In genomic region chr4:35358001-35358584, GRCh38 we compare ENCODE assay signal across 21 cellular contexts.
DNase-seq lines count a peak whose midpoint lies in the region; ATAC-seq and TF ChIP-seq lines count a peak whose summit lies in the region.
"Had no signal": no experiment of that assay in that cellular context is flagged by ENCODE, and none has a peak within 500 bp of the region (broad histone marks: within the 10 kb centered on the region; RNA-seq: fewer than 3 reads in every experiment).

No MANE protein-coding gene starts in this region.

- no peaks in the 10 kb centered on the region for H4K20me1 ChIP-seq in mammary epithelial cell (ENCODE audit: insufficient read depth, low read length)

- peak overlapping the region; percentile 45; the same call in 1 of the 2 replicates for H3K27ac ChIP-seq in HUES6 (ENCODE audit: low read depth, low read length)
- no peak overlapping the region for H3K27ac ChIP-seq in mammary epithelial cell (ENCODE audit: insufficient read depth, low read depth, low read length)
- H3K27ac ChIP-seq: coronary artery, ovary had no signal

- DNase-seq in BE2C (no peak), mammary epithelial cell (peak; percentile 0), kidney tubule cell (ENCODE audit: low spot score) (peak; percentile 29), HFFc6 (no peak)
- DNase-seq in natural killer cell treated with Interleukin-12 subunit alpha and Interleukin-12 subunit beta and Interleukin-15 and Interleukin-18, amount 100 ng/mL, for 72 hours (ENCODE audit: low spot score): no peak
- no peak for DNase-seq in activated CD8-positive, alpha-beta memory T cell treated with anti-CD3 and anti-CD28 coated beads, Interleukin-2, amount 50 U/mL, for 4 hours
- DNase-seq: activated CD4-positive, alpha-beta T cell treated with anti-CD3 and anti-CD28 coated beads for 36 hours; activated CD8-positive, alpha-beta memory T cell treated with anti-CD3 and anti-CD28 coated beads, Interleukin-2, amount 10 ng/mL, durations not matched to agents 7 days and 5 days; C1 segment of cervical spinal cord; hypothalamus; naive thymus-derived CD4-positive, alpha-beta T cell; NCI-H1436 treated with DMSO at 0.1 percent for 48 hours; NCI-H2171; NCI-H526 treated with DMSO at 0.1 percent for 48 hours; ovary had no signal

- H3K36me3 ChIP-seq in BE2C (no peaks in the 10 kb centered on the region), HUES6 (ENCODE audit: control insufficient read depth, insufficient read depth, low read length) (no peaks in the 10 kb centered on the region), mammary epithelial cell (ENCODE audit: insufficient read depth, low read length) (no peaks in the 10 kb centered on the region)
- H3K36me3 ChIP-seq: ovary had no signal

- H3K9me3 ChIP-seq in BE2C (no peaks in the 10 kb centered on the region; the same call in 1 of the 2 replicates), HUES6 (ENCODE audit: control insufficient read depth, insufficient read depth, low read depth, low read length) (0 out of 2 replicates have a peak, but pooled peaks cover 2% of the 10 kb centered on the region), mammary epithelial cell (replicated peaks; ENCODE audit: insufficient read depth, low read length) (peaks cover 2% of the 10 kb centered on the region)
- H3K9me3 ChIP-seq: ovary had no signal

- H3K4me1 ChIP-seq in BE2C (peaks cover 21% of the 10 kb centered on the region), HUES6 (ENCODE audit: control insufficient read depth, insufficient read depth, low read length) (peaks cover 7% of the 10 kb centered on the region; the same call in 1 of the 2 replicates), mammary epithelial cell (ENCODE audit: insufficient read depth, low read length) (no peaks in the 10 kb centered on the region)

- no peak overlapping the region for H2AFZ ChIP-seq in mammary epithelial cell (ENCODE audit: low read depth, low read length)

- peaks cover 38% of the 10 kb centered on the region for H3K9me3 Mint-ChIP-seq in HFFc6
- peaks cover 17% of the 10 kb centered on the region for H3K9me3 Mint-ChIP-seq in natural killer cell treated with Interleukin-12 subunit alpha and Interleukin-12 subunit beta and Interleukin-15 and Interleukin-18, amount 100 ng/mL, for 72 hours

- ATAC-seq in natural killer cell treated with Interleukin-12 subunit alpha and Interleukin-12 subunit beta and Interleukin-15 and Interleukin-18, amount 100 ng/mL, for 72 hours: no peak
- no peak for ATAC-seq in GM21423 (IDR thresholded peaks at IDR 0.05; ENCODE audit: unreplicated experiment)
- ATAC-seq: activated CD4-positive, alpha-beta T cell treated with anti-CD3 and anti-CD28 coated beads for 36 hours; activated CD8-positive, alpha-beta memory T cell treated with anti-CD3 and anti-CD28 coated beads, Interleukin-2, amount 10 ng/mL, durations not matched to agents 7 days and 5 days; naive thymus-derived CD4-positive, alpha-beta T cell; sciatic nerve had no signal

- no peaks in the 10 kb centered on the region for H3K79me2 ChIP-seq in mammary epithelial cell (ENCODE audit: insufficient read depth, low read length)

- H3K9ac ChIP-seq in HUES6 (ENCODE audit: low read length) (peak overlapping the region; percentile 7), mammary epithelial cell (ENCODE audit: insufficient read depth, low read length) (no peak overlapping the region)

- 80% methylated on average over 3 of the region's 3 CpGs for WGBS in mammary epithelial cell (ENCODE audit: low coverage, missing lambda C conversion rate)

- H3K36me3 Mint-ChIP-seq in HFFc6 (ENCODE audit: low read depth): no peaks in the 10 kb centered on the region
- no peaks in the 10 kb centered on the region for H3K36me3 Mint-ChIP-seq in natural killer cell treated with Interleukin-12 subunit alpha and Interleukin-12 subunit beta and Interleukin-15 and Interleukin-18, amount 100 ng/mL, for 72 hours
- H3K36me3 Mint-ChIP-seq: activated CD8-positive, alpha-beta memory T cell treated with anti-CD3 and anti-CD28 coated beads, Interleukin-2, amount 10 ng/mL, durations not matched to agents 7 days and 5 days; brain; naive thymus-derived CD4-positive, alpha-beta T cell had no signal

- TF ChIP-seq CTCF in BE2C (IDR thresholded peaks at IDR 0.05; ENCODE audit: low read depth, low read length): no peak
- no peak for TF ChIP-seq CTCF in mammary epithelial cell (conservative IDR thresholded peaks at IDR 0.05 in 1 of 2, IDR thresholded peaks at IDR 0.05 in 1 of 2; ENCODE audit: extremely low read depth in 1 of 2, insufficient read depth in 1 of 2, low read depth in 1 of 2, low read length in 2 of 2)
- TF ChIP-seq CTCF in HFFc6 (IDR thresholded peaks at IDR 0.05): no peak

- no peaks in the 10 kb centered on the region for H3K4me1 Mint-ChIP-seq in HFFc6 (ENCODE audit: low read depth)
- H3K4me1 Mint-ChIP-seq in natural killer cell treated with Interleukin-12 subunit alpha and Interleukin-12 subunit beta and Interleukin-15 and Interleukin-18, amount 100 ng/mL, for 72 hours (ENCODE audit: low read depth in 2 of 2): no peaks in the 10 kb centered on the region
- H3K4me1 Mint-ChIP-seq: activated CD4-positive, alpha-beta T cell treated with anti-CD3 and anti-CD28 coated beads for 36 hours; activated CD8-positive, alpha-beta memory T cell treated with anti-CD3 and anti-CD28 coated beads, Interleukin-2, amount 10 ng/mL, durations not matched to agents 7 days and 5 days; brain; naive thymus-derived CD4-positive, alpha-beta T cell had no signal

- H3K27ac Mint-ChIP-seq in HFFc6: no peak overlapping the region
- H3K27ac Mint-ChIP-seq in natural killer cell treated with Interleukin-12 subunit alpha and Interleukin-12 subunit beta and Interleukin-15 and Interleukin-18, amount 100 ng/mL, for 72 hours: no peak overlapping the region
- H3K27ac Mint-ChIP-seq: activated CD4-positive, alpha-beta T cell treated with anti-CD3 and anti-CD28 coated beads for 36 hours; activated CD8-positive, alpha-beta memory T cell treated with anti-CD3 and anti-CD28 coated beads, Interleukin-2, amount 10 ng/mL, durations not matched to agents 7 days and 5 days; activated T-helper 2 cell treated with anti-CD3 and anti-CD28 coated beads, Interferon-gamma antibody, Interleukin-2, Interleukin-4, amounts not matched to agents 10 μg/mL and 5 μg/mL and 100 μg/mL, durations not matched to agents 14 hours and 24 hours and 36 hours; brain; naive thymus-derived CD4-positive, alpha-beta T cell had no signal

- dilution Hi-C loops in mammary epithelial cell (cut with HindIII; ENCODE audit: low sequenced_read_pairs): no loop called here

- intact Hi-C loops in mammary epithelial cell (cut with micrococcal nuclease): no loop called here

- H3K4me2 ChIP-seq in mammary epithelial cell (ENCODE audit: insufficient read depth, low read depth, low read length): no peak overlapping the region

- in situ Hi-C loops in mammary epithelial cell (cut with MboI; ENCODE audit: low sequenced_read_pairs in 2 of 2): no loop called here

- CTCF ChIA-PET in mammary epithelial cell (lab: Charles Lee; ENCODE audit: low non-redundant PET): no interaction called here

- H3K27me3 ChIP-seq in BE2C: no peaks in the 10 kb centered on the region
- H3K27me3 ChIP-seq in HUES6 (ENCODE audit: control insufficient read depth, insufficient read depth, low read length): no peaks in the 10 kb centered on the region
- H3K27me3 ChIP-seq in mammary epithelial cell (ENCODE audit: insufficient read depth, low read length): no peaks in the 10 kb centered on the region
- H3K27me3 ChIP-seq: ovary had no signal

- no TSS peak for BruUV-seq in mammary epithelial cell (replicated peaks; lab: Mats Ljungman, UMichigan)

- H3K4me3 Mint-ChIP-seq in HFFc6: no peak overlapping the region
- H3K4me3 Mint-ChIP-seq in natural killer cell treated with Interleukin-12 subunit alpha and Interleukin-12 subunit beta and Interleukin-15 and Interleukin-18, amount 100 ng/mL, for 72 hours: no peak overlapping the region
- H3K4me3 Mint-ChIP-seq: activated CD4-positive, alpha-beta T cell treated with anti-CD3 and anti-CD28 coated beads for 36 hours; activated CD8-positive, alpha-beta memory T cell treated with anti-CD3 and anti-CD28 coated beads, Interleukin-2, amount 10 ng/mL, durations not matched to agents 7 days and 5 days; brain; naive thymus-derived CD4-positive, alpha-beta T cell had no signal

- H3K4me3 ChIP-seq in BE2C (ENCODE audit: low read depth, low read length): peak overlapping the region; percentile 39
- H3K4me3 ChIP-seq in HUES6 (ENCODE audit: low read depth, low read length): no peak overlapping the region
- H3K4me3 ChIP-seq in mammary epithelial cell (replicated peaks in 1 of 3; ENCODE audit: insufficient read depth in 1 of 3, low read depth in 2 of 3, low read length in 3 of 3): no peak overlapping the region
- H3K4me3 ChIP-seq: coronary artery, ovary had no signal

- no peaks in the 10 kb centered on the region for H3K27me3 Mint-ChIP-seq in HFFc6 (ENCODE audit: insufficient read depth)
- H3K27me3 Mint-ChIP-seq in natural killer cell treated with Interleukin-12 subunit alpha and Interleukin-12 subunit beta and Interleukin-15 and Interleukin-18, amount 100 ng/mL, for 72 hours: no peaks in the 10 kb centered on the region
- H3K27me3 Mint-ChIP-seq: activated CD4-positive, alpha-beta T cell treated with anti-CD3 and anti-CD28 coated beads for 36 hours; activated CD8-positive, alpha-beta memory T cell treated with anti-CD3 and anti-CD28 coated beads, Interleukin-2, amount 10 ng/mL, durations not matched to agents 7 days and 5 days; brain; naive thymus-derived CD4-positive, alpha-beta T cell had no signal

Comparison
In these comparisons a context has a peak if more than half of its experiments do, and no peak if none do; other contexts are left out.
1. DNase-seq: peak in mammary epithelial cell (single experiment) and kidney tubule cell (single experiment); none in BE2C (single experiment), HFFc6 (single experiment), natural killer cell treated with Interleukin-12 subunit alpha and Interleukin-12 subunit beta and Interleukin-15 and Interleukin-18, amount 100 ng/mL, for 72 hours (single experiment) and activated CD8-positive, alpha-beta memory T cell treated with anti-CD3 and anti-CD28 coated beads, Interleukin-2, amount 50 U/mL, for 4 hours (single experiment).